ENCODE assay signal across 15 cellular contexts in the genomic region with DNA sequence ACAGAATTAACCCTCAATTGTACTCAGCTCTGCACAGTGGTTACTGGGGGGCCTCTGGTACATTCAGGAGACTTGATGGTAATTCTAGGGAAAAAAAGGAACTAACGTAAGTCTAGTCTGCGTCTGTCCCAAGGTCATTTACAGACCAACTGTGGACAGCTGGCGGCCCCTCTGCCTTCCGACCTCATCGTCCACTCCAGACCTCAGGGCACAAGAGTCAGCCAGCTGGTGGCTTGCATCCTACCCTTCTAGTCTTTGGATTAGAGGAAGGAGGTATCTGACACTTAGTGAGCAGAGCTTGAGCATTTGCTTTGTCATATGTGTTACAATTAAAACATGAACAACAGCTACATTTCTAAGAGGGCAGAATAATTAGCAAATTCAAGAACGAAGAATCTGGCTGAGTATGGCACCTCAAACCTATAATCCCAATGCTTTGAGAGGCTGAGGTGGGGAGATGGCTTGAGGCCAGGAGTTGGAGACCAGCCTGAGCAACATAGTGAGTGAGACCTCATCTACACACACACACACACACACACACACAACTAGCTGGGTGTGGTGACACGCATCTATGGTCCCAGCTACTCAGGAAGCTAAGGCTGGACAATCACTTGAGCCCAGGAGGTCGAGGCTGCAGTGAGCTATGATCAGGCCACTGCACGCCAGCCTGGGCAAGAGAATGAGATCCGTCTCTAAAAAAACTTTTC. TPM values are rescaled to one million over a fixed set of nuclear protein-coding genes. Genes with fewer than 3 reads are reported as not detected.
A peak's percentile ranks its signal among the peaks of the same experiment; 100 is the strongest.
DNase-seq lines count a peak whose midpoint lies in the region; ATAC-seq and TF ChIP-seq lines count a peak whose summit lies in the region.
"Had no signal": no experiment of that assay in that cellular context is flagged by ENCODE, and none has a peak within 500 bp of the region (broad histone marks: within the 10 kb centered on the region; RNA-seq: fewer than 3 reads in every experiment).

No MANE protein-coding gene starts in this region.

- no peaks in the 10 kb centered on the region for H3K27me3 Mint-ChIP-seq in activated T-helper 1 cell treated with anti-CD3 and anti-CD28 coated beads, Interleukin-12 subunit alpha, Interleukin-12 subunit beta, Interleukin-2, Interleukin-4 antibody, amounts not matched to agents 30 ng/mL and 10 ng/mL and 1 ng/mL, durations not matched to agents 14 hours and 24 hours and 36 hours (ENCODE audit: insufficient read depth)

- DNase-seq in NOMO-1 treated with DMSO at 0.1 percent for 48 hours (lab: John Stamatoyannopoulos, UW; ENCODE audit: unreplicated experiment) (peak; percentile 22), NOMO-1 treated with dmso at 0.1 percent for 144 hours (lab: John Stamatoyannopoulos, UW; ENCODE audit: unreplicated experiment) (no peak), lower lobe of right lung (no peak), stomach (no peak), iPS-NIHi7 (ENCODE audit: extremely low spot score) (no peak), cortex of kidney (lab: John Stamatoyannopoulos, UW) (no peak)
- DNase-seq in activated T-helper 1 cell treated with anti-CD3 and anti-CD28 coated beads, Interleukin-12 subunit alpha, Interleukin-12 subunit beta, Interleukin-2, Interleukin-4 antibody, amounts not matched to agents 30 ng/mL and 10 ng/mL and 1 ng/mL, durations not matched to agents 14 hours and 24 hours and 36 hours (ENCODE audit: low spot score), result no peak
- DNase-seq: effector memory CD4-positive, alpha-beta T cell; NK-92 treated with Interleukin-12 subunit alpha and Interleukin-12 subunit beta, amount 100 ng/mL, for 24 hours had no signal

- H3K36me3 ChIP-seq in lower lobe of right lung, result peaks cover 67% of the 10 kb centered on the region
- H3K36me3 ChIP-seq in stomach, result peaks cover 16 to 67% (median 57%) of the 10 kb centered on the region in 4 donors
- H3K36me3 ChIP-seq: prostate gland had no signal

- ATAC-seq in lower lobe of right lung, result peak; percentile 28 to 33
- no peak for ATAC-seq in HG03439 (IDR thresholded peaks at IDR 0.05; ENCODE audit: unreplicated experiment)

- intact Hi-C loops in activated T-helper 1 cell treated with anti-CD3 and anti-CD28 coated beads, Interleukin-12 subunit alpha, Interleukin-12 subunit beta, Interleukin-2, Interleukin-4 antibody, amounts not matched to agents 30 ng/mL and 10 ng/mL and 1 ng/mL, durations not matched to agents 14 hours and 24 hours and 36 hours (cut with micrococcal nuclease), result no loop called here
- intact Hi-C loops in lower lobe of right lung (cut with DNase I) (no loop called here), stomach (cut with DNase I; ENCODE audit: low total_unique reads) (no loop called here)

- TF ChIP-seq EP300 in stomach (IDR thresholded peaks at IDR 0.05), result no peak

- H3K27ac ChIP-seq in lower lobe of right lung (peak overlapping the region; percentile 48), stomach (peak overlapping the region in 4 of 5 donors; percentile 5 to 87 (median 46))
- H3K27ac ChIP-seq: prostate gland had no signal

- TF ChIP-seq POLR2A in stomach (IDR thresholded peaks at IDR 0.05), result no peak

- no peaks in the 10 kb centered on the region for H3K9me3 Mint-ChIP-seq in activated T-helper 1 cell treated with anti-CD3 and anti-CD28 coated beads, Interleukin-12 subunit alpha, Interleukin-12 subunit beta, Interleukin-2, Interleukin-4 antibody, amounts not matched to agents 30 ng/mL and 10 ng/mL and 1 ng/mL, durations not matched to agents 14 hours and 24 hours and 36 hours

- no peak overlapping the region for H3K4me3 Mint-ChIP-seq in activated T-helper 1 cell treated with anti-CD3 and anti-CD28 coated beads, Interleukin-12 subunit alpha, Interleukin-12 subunit beta, Interleukin-2, Interleukin-4 antibody, amounts not matched to agents 30 ng/mL and 10 ng/mL and 1 ng/mL, durations not matched to agents 14 hours and 24 hours and 36 hours

- no peak for TF ChIP-seq CTCF in lower lobe of right lung (IDR thresholded peaks at IDR 0.05)
- TF ChIP-seq CTCF in stomach (IDR thresholded peaks at IDR 0.05), result no peak

- H3K4me3 ChIP-seq in lower lobe of right lung (no peak overlapping the region), stomach (no peak overlapping the region)
- H3K4me3 ChIP-seq: prostate gland had no signal

- H3K27me3 ChIP-seq in lower lobe of right lung (ENCODE audit: low read depth), result no peaks in the 10 kb centered on the region
- H3K27me3 ChIP-seq in stomach, result no peaks in the 10 kb centered on the region

- 74 to 86% (median 78%) methylated on average over 10 of the region's 10 CpGs for WGBS in stomach, 5 donors

- H3K4me1 Mint-ChIP-seq in activated T-helper 1 cell treated with anti-CD3 and anti-CD28 coated beads, Interleukin-12 subunit alpha, Interleukin-12 subunit beta, Interleukin-2, Interleukin-4 antibody, amounts not matched to agents 30 ng/mL and 10 ng/mL and 1 ng/mL, durations not matched to agents 14 hours and 24 hours and 36 hours (ENCODE audit: low read depth), result peaks cover 39% of the 10 kb centered on the region

- H3K36me3 Mint-ChIP-seq in activated T-helper 1 cell treated with anti-CD3 and anti-CD28 coated beads, Interleukin-12 subunit alpha, Interleukin-12 subunit beta, Interleukin-2, Interleukin-4 antibody, amounts not matched to agents 30 ng/mL and 10 ng/mL and 1 ng/mL, durations not matched to agents 14 hours and 24 hours and 36 hours (ENCODE audit: low read depth), result peaks cover 7% of the 10 kb centered on the region

- H3K9me3 ChIP-seq in lower lobe of right lung (no peaks in the 10 kb centered on the region), stomach (no peaks in the 10 kb centered on the region)
- H3K9me3 ChIP-seq: prostate gland had no signal

- H3K27ac Mint-ChIP-seq in activated T-helper 1 cell treated with anti-CD3 and anti-CD28 coated beads, Interleukin-12 subunit alpha, Interleukin-12 subunit beta, Interleukin-2, Interleukin-4 antibody, amounts not matched to agents 30 ng/mL and 10 ng/mL and 1 ng/mL, durations not matched to agents 14 hours and 24 hours and 36 hours, result peak overlapping the region; percentile 38

- H3K4me1 ChIP-seq in lower lobe of right lung, result peaks cover 78% of the 10 kb centered on the region
- H3K4me1 ChIP-seq in stomach, result peaks cover 26 to 92% (median 52%) of the 10 kb centered on the region in 4 donors

RNA-seq across cellular contexts. Expression of a gene that starts 36.5 kb away (rescaled TPM):
- total RNA-seq in activated T-helper 1 cell treated with anti-CD3 and anti-CD28 coated beads, Interleukin-12 subunit alpha, Interleukin-12 subunit beta, Interleukin-2, Interleukin-4 antibody, amounts not matched to agents 30 ng/mL and 10 ng/mL and 1 ng/mL, durations not matched to agents 14 hours and 24 hours and 36 hours, result 25.6 and 26.6 TPM in 2 replicates
- 45.6 TPM for total RNA-seq in lower lobe of right lung
- 100 to 1,000 TPM in 1 of 5 donors, 10 to 100 TPM in 4; 10.1 to 172 (median 22.9) TPM for total RNA-seq in stomach
- polyA plus RNA-seq in stomach, result 1 to 10 TPM; 2.3 to 6.0 (median 3.2) TPM

RNA-seq across cellular contexts. Expression of a gene that starts 59.0 kb away (rescaled TPM):
- not detected in 2 replicates for total RNA-seq in activated T-helper 1 cell treated with anti-CD3 and anti-CD28 coated beads, Interleukin-12 subunit alpha, Interleukin-12 subunit beta, Interleukin-2, Interleukin-4 antibody, amounts not matched to agents 30 ng/mL and 10 ng/mL and 1 ng/mL, durations not matched to agents 14 hours and 24 hours and 36 hours
- total RNA-seq in lower lobe of right lung (not detected), stomach (not detected)
- polyA plus RNA-seq in stomach, result not detected
- total RNA-seq: A172; lower leg skin; prostate gland; subcutaneous adipose tissue; T-helper 1 cell treated with Interleukin-12 subunit alpha and Interleukin-12 subunit beta and Interleukin-4 antibody, amounts not matched to agents 30 ng/mL and 1 ng/mL, for 36 hours had no signal
